ENCODE assay signal across 7 cellular contexts in genomic region chr14:102362084-102362483, GRCh38. TPM values are rescaled to one million over a fixed set of nuclear protein-coding genes. Genes with fewer than 3 reads are reported as not detected.
A peak's percentile ranks its signal among the peaks of the same experiment; 100 is the strongest.
DNase-seq lines count a peak whose midpoint lies in the region; ATAC-seq and TF ChIP-seq lines count a peak whose summit lies in the region.

No MANE protein-coding gene starts in this region.

- POLR2A ChIA-PET in HEK293T (lab: Yijun Ruan, JAX) = interaction anchor here (0.5 to 1.8 kb wide), 13 partner anchors 8 to 409 kb away, joined by 3 to 14 read pairs (median 4); partner anchors contain the start of gene ZNF839

- 23% methylated on average over 4 of the region's 4 CpGs for WGBS in esophagus muscularis mucosa
- 16 to 22% (median 21%) methylated on average over 4 of the region's 4 CpGs for WGBS in ovary, 3 donors

- DNase-seq in activated CD8-positive, alpha-beta memory T cell treated with anti-CD3 and anti-CD28 coated beads for 24 hours = peak; percentile 74
- DNase-seq in esophagus muscularis mucosa (ENCODE audit: extremely low spot score) (no peak), ovary (no peak), SK-N-DZ (ENCODE audit: low spot score) (no peak), HEK293T (ENCODE audit: extremely low spot score) (no peak)

- TF ChIP-seq POLR2A in esophagus muscularis mucosa (IDR thresholded peaks at IDR 0.05; ENCODE audit: low read depth) (no peak), ovary (IDR thresholded peaks at IDR 0.05) (no peak)

- intact Hi-C loops in esophagus muscularis mucosa (cut with DNase I) = no loop called here
- intact Hi-C loops in ovary (cut with DNase I) = no loop called here

- H3K27me3 ChIP-seq in esophagus muscularis mucosa (no peaks in the 10 kb centered on the region), ovary (no peaks in the 10 kb centered on the region)

- H3K27ac ChIP-seq in esophagus muscularis mucosa (replicated peaks in 1 of 4) (peak overlapping the region; percentile 94 to 100 (median 98)), ovary (peak overlapping the region in 1 of 2 donors; percentile 82)

- CTCF ChIA-PET in HEK293T (lab: Yijun Ruan, JAX) = interaction anchor here (0.6 kb wide), 1 partner anchor 299 kb away, joined by 3 read pairs; no protein-coding TSS in a partner anchor

- TF ChIP-seq CTCF in esophagus muscularis mucosa (IDR thresholded peaks at IDR 0.05) (no peak), ovary (IDR thresholded peaks at IDR 0.05) (no peak)

- peak overlapping the region; percentile 80 to 95 (median 90) for H3K4me3 ChIP-seq in esophagus muscularis mucosa
- H3K4me3 ChIP-seq in ovary = peak overlapping the region; percentile 94

- ATAC-seq in GM18907 (IDR thresholded peaks at IDR 0.05; ENCODE audit: unreplicated experiment) = peak; percentile 47
- peak; percentile 47 for ATAC-seq in HG03565 (IDR thresholded peaks at IDR 0.05; ENCODE audit: unreplicated experiment)

- TF ChIP-seq EP300 in esophagus muscularis mucosa (IDR thresholded peaks at IDR 0.05) (no peak), ovary (IDR thresholded peaks at IDR 0.05) (no peak)

- H3K9me3 ChIP-seq in esophagus muscularis mucosa (no peaks in the 10 kb centered on the region), ovary (no peaks in the 10 kb centered on the region)

- H3K36me3 ChIP-seq in esophagus muscularis mucosa = peaks cover 17 to 31% (median 24%) of the 10 kb centered on the region in 4 donors
- no peaks in the 10 kb centered on the region for H3K36me3 ChIP-seq in ovary

- H3K4me1 ChIP-seq in esophagus muscularis mucosa = peaks cover 21 to 51% (median 43%) of the 10 kb centered on the region in 4 donors
- H3K4me1 ChIP-seq in ovary (ENCODE audit: insufficient read depth) = peaks cover 8% of the 10 kb centered on the region

TF ChIP-seq in HEK293T, 16 proteins besides CTCF, POLR2A, EP300 and RAD21:
- no peak for TF ChIP-seq FOXM1 (IDR thresholded peaks at IDR 0.05; ENCODE audit: borderline replicate concordance)

RNA-seq across cellular contexts. Expression of gene CINP, which starts 0.6 kb away (rescaled TPM):
- total RNA-seq in esophagus muscularis mucosa = 10 to 100 TPM; 21.6 to 27.7 (median 25.4) TPM
- 10 to 100 TPM; 14.6 to 36.8 (median 26.6) TPM for total RNA-seq in ovary
- 10 to 100 TPM; 28.4 to 59.9 TPM for polyA plus RNA-seq in ovary
- polyA plus RNA-seq in SK-N-DZ (2014; cell fraction: cytosol; rRNA removed) = 19.7 and 26.2 TPM in 2 replicates
- polyA plus RNA-seq in SK-N-DZ (2014; cell fraction: nucleus; rRNA removed) = 6.4 and 9.7 TPM in 2 replicates

RNA-seq across cellular contexts. Expression of gene TECPR2, which starts 0.7 kb away (rescaled TPM):
- total RNA-seq in esophagus muscularis mucosa (10 to 100 TPM; 28.7 to 54.8 (median 36.6) TPM), ovary (10 to 100 TPM; 13.6 to 29.3 (median 26.1) TPM)
- 10 to 100 TPM in 1 of 2 donors, 1 to 10 TPM in 1; 8.6 to 12.7 TPM for polyA plus RNA-seq in ovary
- 1.8 and 5.3 TPM in 2 replicates for polyA plus RNA-seq in SK-N-DZ (2014; cell fraction: cytosol; rRNA removed)
- polyA plus RNA-seq in SK-N-DZ (2014; cell fraction: nucleus; rRNA removed) = 0.99 and 5.3 TPM in 2 replicates

RNA-seq across cellular contexts. Expression of gene ZNF839, which starts 42.5 kb away (rescaled TPM):
- total RNA-seq in esophagus muscularis mucosa (10 to 100 TPM in 2 of 4 donors, 1 to 10 TPM in 2; 7.6 to 12.5 (median 9.5) TPM), ovary (10 to 100 TPM in 6 of 7 donors, 1 to 10 TPM in 1; 9.8 to 14.9 (median 12.6) TPM)
- polyA plus RNA-seq in ovary = 10 to 100 TPM in 1 of 2 donors, 1 to 10 TPM in 1; 6.4 to 11.2 TPM
- 6.7 and 9.4 TPM in 2 replicates for polyA plus RNA-seq in SK-N-DZ (2014; cell fraction: cytosol; rRNA removed)
- 13.2 and 14.4 TPM in 2 replicates for polyA plus RNA-seq in SK-N-DZ (2014; cell fraction: nucleus; rRNA removed)

RNA-seq across cellular contexts. Expression of gene MOK, which starts 57.1 kb away (rescaled TPM):
- total RNA-seq in esophagus muscularis mucosa = 10 to 100 TPM in 3 of 4 donors, 1 to 10 TPM in 1; 9.6 to 18.3 (median 10.7) TPM
- total RNA-seq in ovary = 10 to 100 TPM; 21.8 to 51.1 (median 24.0) TPM
- polyA plus RNA-seq in ovary = 10 to 100 TPM; 20.0 to 23.8 TPM
- 3.5 and 3.7 TPM in 2 replicates for polyA plus RNA-seq in SK-N-DZ (2014; cell fraction: cytosol; rRNA removed)
- 11.7 and 14.2 TPM in 2 replicates for polyA plus RNA-seq in SK-N-DZ (2014; cell fraction: nucleus; rRNA removed)
